ENCODE assay signal across 16 cellular contexts in genomic region chr11:72583616-72584292, GRCh38.
DNase-seq lines count a peak whose midpoint lies in the region; ATAC-seq, FAIRE-seq and TF ChIP-seq lines count a peak whose summit lies in the region.
"Had no signal": no experiment of that assay in that cellular context is flagged by ENCODE, and none has a peak within 500 bp of the region (broad histone marks: within the 10 kb centered on the region; RNA-seq: fewer than 3 reads in every experiment).

No MANE protein-coding gene starts in this region.

- H3K27ac ChIP-seq in left lung, result no peak overlapping the region
- no peak overlapping the region for H3K27ac ChIP-seq in vagina
- no peak overlapping the region for H3K27ac ChIP-seq in prostate gland
- H3K27ac ChIP-seq: foreskin keratinocyte, SK-N-MC had no signal

- H3K4me1 Mint-ChIP-seq in chondrocyte (ENCODE audit: low read depth), result peaks cover 8% of the 10 kb centered on the region

- no peak for ATAC-seq in left cardiac atrium
- no peak for ATAC-seq in left lung

- WGBS in prostate gland, result 72% methylated on average over 22 of the region's 22 CpGs

- H3K27me3 Mint-ChIP-seq in chondrocyte (ENCODE audit: low read depth), result peaks cover 68% of the 10 kb centered on the region

- H3K36me3 ChIP-seq in left lung (no peaks in the 10 kb centered on the region), vagina (no peaks in the 10 kb centered on the region), prostate gland (no peaks in the 10 kb centered on the region)

- H3K27me3 ChIP-seq in left lung, result peaks cover 12 to 62% of the 10 kb centered on the region in 2 donors
- no peaks in the 10 kb centered on the region for H3K27me3 ChIP-seq in vagina
- peaks cover 4% of the 10 kb centered on the region for H3K27me3 ChIP-seq in prostate gland (replicated peaks; ENCODE audit: insufficient read depth)

- peaks cover 6 to 19% of the 10 kb centered on the region in 2 donors for H3K4me1 ChIP-seq in left lung
- H3K4me1 ChIP-seq in vagina, result peaks cover 15% of the 10 kb centered on the region
- H3K4me1 ChIP-seq in prostate gland (replicated peaks), result no peaks in the 10 kb centered on the region
- H3K4me1 ChIP-seq: foreskin keratinocyte had no signal

- intact Hi-C loops in left cardiac atrium (cut with DNase I), result no loop called here
- intact Hi-C loops in cardiac septum (cut with DNase I), result loop anchor here (2.0 kb wide), 1 partner anchor 99 kb away; no protein-coding TSS in a partner anchor
- intact Hi-C loops in left lung (cut with DNase I), result no loop called here
- intact Hi-C loops in vagina (cut with DNase I), result no loop called here
- intact Hi-C loops in prostate gland (cut with DNase I), result no loop called here

- FAIRE-seq in H54 (lab: Jason Lieb, UNC), result no peak
- FAIRE-seq: colon, GM18507 had no signal

- H3K36me3 Mint-ChIP-seq in chondrocyte (ENCODE audit: low read depth), result peaks cover 3% of the 10 kb centered on the region

- DNase-seq in left cardiac atrium (peak; percentile 8), cardiac septum (ENCODE audit: low spot score) (no peak), chondrocyte (ENCODE audit: low spot score) (peak; percentile 44), left lung (peak; percentile 29 to 30), vagina (ENCODE audit: extremely low spot score in 2 of 2) (no peak), prostate gland (ENCODE audit: low spot score) (no peak), H54 (ENCODE audit: insufficient read length, low spot score) (no peak), kidney tubule cell (ENCODE audit: low spot score) (no peak)
- DNase-seq: KBM-7, NCI-H187 had no signal

- TF ChIP-seq POLR2A in vagina (IDR thresholded peaks at IDR 0.05) (no peak), prostate gland (IDR thresholded peaks at IDR 0.05) (no peak), H54 (IDR thresholded peaks at IDR 0.05; ENCODE audit: low read depth, low read length) (no peak)

- no peak for TF ChIP-seq CTCF in chondrocyte (IDR thresholded peaks at IDR 0.05)
- no peak for TF ChIP-seq CTCF in left lung (IDR thresholded peaks at IDR 0.05)
- no peak for TF ChIP-seq CTCF in vagina (IDR thresholded peaks at IDR 0.05)
- TF ChIP-seq CTCF in prostate gland (IDR thresholded peaks at IDR 0.05), result no peak

- H3K4me3 Mint-ChIP-seq in chondrocyte (ENCODE audit: unreplicated experiment), result no peak overlapping the region

- H3K4me3 ChIP-seq in left lung, result peak overlapping the region in 1 of 2 donors; percentile 13
- peak overlapping the region; percentile 10 to 31 for H3K4me3 ChIP-seq in vagina
- no peak overlapping the region for H3K4me3 ChIP-seq in prostate gland
- H3K4me3 ChIP-seq: lung, SK-N-MC had no signal

- H3K27ac Mint-ChIP-seq in chondrocyte (ENCODE audit: unreplicated experiment), result no peak overlapping the region

- no peaks in the 10 kb centered on the region for H3K9me3 ChIP-seq in left lung
- no peaks in the 10 kb centered on the region for H3K9me3 ChIP-seq in vagina
- no peaks in the 10 kb centered on the region for H3K9me3 ChIP-seq in prostate gland

- H3K9me3 Mint-ChIP-seq in chondrocyte (ENCODE audit: low read depth), result no peaks in the 10 kb centered on the region
- H3K9me3 Mint-ChIP-seq: activated CD4-positive, alpha-beta T cell treated with anti-CD3 and anti-CD28 coated beads, Interleukin-2, amount 10 ng/mL, durations not matched to agents 7 days and 5 days had no signal

Comparison
In these comparisons a context has a peak if more than half of its experiments do, and no peak if none do; other contexts are left out.
1. DNase-seq: peak in left cardiac atrium (single experiment), chondrocyte (single experiment) and left lung (2 of 2); none in cardiac septum (single experiment), vagina (0 of 2), prostate gland (single experiment), H54 (single experiment) and kidney tubule cell (single experiment).
2. H3K4me3 ChIP-seq: peak in vagina (2 of 2); none in prostate gland (0 of 2).